In the genomic region with DNA sequence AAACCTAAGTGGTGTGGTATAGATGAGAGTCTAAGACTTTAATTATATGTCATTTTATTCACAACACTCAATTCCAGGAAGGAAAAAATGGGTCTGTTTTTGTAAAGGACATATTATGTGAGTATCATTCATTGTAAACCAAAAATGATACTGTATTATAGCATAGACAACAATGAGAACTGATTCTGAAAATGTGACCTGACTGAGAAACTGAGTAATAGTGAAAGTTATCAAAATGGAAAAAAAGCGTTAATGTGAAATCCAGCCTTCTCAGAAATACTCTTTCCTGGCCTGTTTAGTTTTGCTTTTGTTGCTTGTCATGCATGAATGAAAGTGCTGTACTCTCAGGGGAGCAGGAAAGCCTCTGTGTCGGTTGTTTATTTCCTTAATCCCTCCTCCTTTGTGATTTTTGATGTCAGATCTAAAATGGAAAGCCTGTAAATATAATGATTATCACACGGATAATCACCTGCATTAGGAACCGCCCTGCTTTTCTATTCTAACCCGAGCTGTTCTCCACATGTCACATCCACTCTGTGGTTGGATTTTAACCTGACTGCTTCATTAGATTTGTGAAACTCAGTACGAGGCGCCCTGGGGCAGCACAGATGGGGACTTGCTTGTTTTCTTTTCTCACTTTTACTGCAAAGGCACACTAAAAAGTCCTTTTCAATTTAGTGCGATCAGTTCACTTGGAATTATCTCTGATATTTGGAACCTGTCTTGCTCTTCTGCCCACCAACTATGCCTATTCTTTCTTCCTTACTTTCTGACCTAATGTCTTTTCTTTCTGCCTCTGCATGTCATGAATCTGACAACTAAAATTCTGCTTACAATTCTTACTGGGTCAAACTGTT, we compare ENCODE assay signal across 8 cellular contexts.
A peak's percentile ranks its signal among the peaks of the same experiment; 100 is the strongest.
DNase-seq lines count a peak whose midpoint lies in the region; ATAC-seq and TF ChIP-seq lines count a peak whose summit lies in the region.

No MANE protein-coding gene starts in this region.

- no peaks in the 10 kb centered on the region for H3K9me3 ChIP-seq in OCI-LY1 (ENCODE audit: low read length)
- no peaks in the 10 kb centered on the region for H3K9me3 ChIP-seq in right lobe of liver

- H3K4me1 ChIP-seq in OCI-LY1 (ENCODE audit: insufficient read depth, low read length, severe bottlenecking) (peaks cover 59% of the 10 kb centered on the region), right lobe of liver (peaks cover 0 to 55% (median 16%) of the 10 kb centered on the region in 4 donors)

- H3K27me3 ChIP-seq in OCI-LY1 (ENCODE audit: insufficient read depth, low read length) (no peaks in the 10 kb centered on the region), right lobe of liver (no peaks in the 10 kb centered on the region)

- no peaks in the 10 kb centered on the region for H3K79me2 ChIP-seq in OCI-LY1 (ENCODE audit: insufficient read depth, low read length)

- in situ Hi-C loops in ACHN (cut with HindIII; ENCODE audit: low pct_ligation_motif_present, low pct_unique_long_range_greater_than_20kb, low sequenced_read_pairs): no loop called here

- H3K27ac ChIP-seq in OCI-LY1 (ENCODE audit: low read depth, low read length, poor library complexity, severe bottlenecking) (peak overlapping the region; percentile 86), right lobe of liver (peak overlapping the region; percentile 13 to 89 (median 86))

- H2AFZ ChIP-seq in OCI-LY1 (ENCODE audit: low read length): no peak overlapping the region

- peak overlapping the region; percentile 64 for H3K4me2 ChIP-seq in OCI-LY1 (ENCODE audit: low read length)

- peak overlapping the region; percentile 42 for H3K4me3 ChIP-seq in OCI-LY1 (ENCODE audit: low read depth, low read length, poor library complexity, severe bottlenecking)
- no peak overlapping the region for H3K4me3 ChIP-seq in right lobe of liver

- H3F3A ChIP-seq in OCI-LY1 (ENCODE audit: insufficient read depth, low read length): no peaks in the 10 kb centered on the region

- no peaks in the 10 kb centered on the region for H3K9me2 ChIP-seq in OCI-LY1 (ENCODE audit: low read depth, low read length)

- intact Hi-C loops in right lobe of liver (cut with DNase I): no loop called here

- peak overlapping the region; percentile 43; the same call in 1 of the 2 replicates for H3K9ac ChIP-seq in OCI-LY1 (ENCODE audit: low read length)

- peaks cover 13% of the 10 kb centered on the region for H3K36me3 Mint-ChIP-seq in stimulated activated effector memory CD8-positive, alpha-beta T cell treated with anti-CD3 and anti-CD28 coated beads, Interleukin-12 subunit alpha, Interleukin-12 subunit beta, amount 100 ng/mL, for 72 hours

- peaks cover 45% of the 10 kb centered on the region for H3K4me1 Mint-ChIP-seq in stimulated activated effector memory CD8-positive, alpha-beta T cell treated with anti-CD3 and anti-CD28 coated beads, Interleukin-12 subunit alpha, Interleukin-12 subunit beta, amount 100 ng/mL, for 72 hours

- no peak for TF ChIP-seq CTCF in OCI-LY1 (IDR thresholded peaks at IDR 0.05; ENCODE audit: low read length)
- TF ChIP-seq CTCF in right lobe of liver (IDR thresholded peaks at IDR 0.05): no peak

- 3% methylated on average over 8 of the region's 8 CpGs for WGBS in right lobe of liver (ENCODE audit: insufficient coverage, low coverage, low lambda C conversion rate, missing lambda C conversion rate)

- H3K9me3 Mint-ChIP-seq in stimulated activated effector memory CD8-positive, alpha-beta T cell treated with anti-CD3 and anti-CD28 coated beads, Interleukin-12 subunit alpha, Interleukin-12 subunit beta, amount 100 ng/mL, for 72 hours: peaks cover 2% of the 10 kb centered on the region

- TF ChIP-seq POLR2A in right lobe of liver (IDR thresholded peaks at IDR 0.05): peak; percentile 29

- peak overlapping the region; percentile 92 for H3K27ac Mint-ChIP-seq in stimulated activated effector memory CD8-positive, alpha-beta T cell treated with anti-CD3 and anti-CD28 coated beads, Interleukin-12 subunit alpha, Interleukin-12 subunit beta, amount 100 ng/mL, for 72 hours

- DNase-seq in ACHN (peak; percentile 46), amniotic epithelial cell (ENCODE audit: low read depth) (peak; percentile 3), right lobe of liver (peak in 1 of 3 donors; percentile 55), SIG-M5 treated with dmso at 0.1 percent for 504 hours (lab: John Stamatoyannopoulos, UW; ENCODE audit: unreplicated experiment) (no peak)
- DNase-seq in stimulated activated effector memory CD8-positive, alpha-beta T cell treated with anti-CD3 and anti-CD28 coated beads, Interleukin-12 subunit alpha, Interleukin-12 subunit beta, amount 100 ng/mL, for 72 hours (ENCODE audit: low spot score in 2 of 2): peak; percentile 27 to 71

- peak overlapping the region; percentile 70 for H3K4me3 Mint-ChIP-seq in stimulated activated effector memory CD8-positive, alpha-beta T cell treated with anti-CD3 and anti-CD28 coated beads, Interleukin-12 subunit alpha, Interleukin-12 subunit beta, amount 100 ng/mL, for 72 hours

- H3K36me3 ChIP-seq in OCI-LY1 (ENCODE audit: insufficient read depth, low read length) (no peaks in the 10 kb centered on the region), right lobe of liver (no peaks in the 10 kb centered on the region)

- H4K20me1 ChIP-seq in OCI-LY1 (ENCODE audit: insufficient read depth, low read length): no peaks in the 10 kb centered on the region

- ATAC-seq in GM18907 (IDR thresholded peaks at IDR 0.05; ENCODE audit: unreplicated experiment): peak; percentile 75
- ATAC-seq in HG03103 (IDR thresholded peaks at IDR 0.05; ENCODE audit: low read depth, unreplicated experiment): peak; percentile 52
- peak; percentile 39 to 65 (median 57) for ATAC-seq in right lobe of liver
- peak; percentile 85 for ATAC-seq in stimulated activated effector memory CD8-positive, alpha-beta T cell treated with anti-CD3 and anti-CD28 coated beads, Interleukin-12 subunit alpha, Interleukin-12 subunit beta, amount 100 ng/mL, for 72 hours
